In genomic region chr5:154190652-154191304, GRCh38 we compare ENCODE assay signal across 1 cellular context.
A peak's percentile ranks its signal among the peaks of the same experiment; 100 is the strongest.
TF ChIP-seq lines count a peak whose summit lies in the region.

A gene with protein sequence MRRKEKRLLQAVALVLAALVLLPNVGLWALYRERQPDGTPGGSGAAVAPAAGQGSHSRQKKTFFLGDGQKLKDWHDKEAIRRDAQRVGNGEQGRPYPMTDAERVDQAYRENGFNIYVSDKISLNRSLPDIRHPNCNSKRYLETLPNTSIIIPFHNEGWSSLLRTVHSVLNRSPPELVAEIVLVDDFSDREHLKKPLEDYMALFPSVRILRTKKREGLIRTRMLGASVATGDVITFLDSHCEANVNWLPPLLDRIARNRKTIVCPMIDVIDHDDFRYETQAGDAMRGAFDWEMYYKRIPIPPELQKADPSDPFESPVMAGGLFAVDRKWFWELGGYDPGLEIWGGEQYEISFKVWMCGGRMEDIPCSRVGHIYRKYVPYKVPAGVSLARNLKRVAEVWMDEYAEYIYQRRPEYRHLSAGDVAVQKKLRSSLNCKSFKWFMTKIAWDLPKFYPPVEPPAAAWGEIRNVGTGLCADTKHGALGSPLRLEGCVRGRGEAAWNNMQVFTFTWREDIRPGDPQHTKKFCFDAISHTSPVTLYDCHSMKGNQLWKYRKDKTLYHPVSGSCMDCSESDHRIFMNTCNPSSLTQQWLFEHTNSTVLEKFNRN (plus strand): TSS chr5:154190733. CDS start chr5:154190867, 134 bp downstream.

TF ChIP-seq in K562, 482 proteins besides CTCF, POLR2A, EP300 and RAD21 (continued from another document and continues in another):
- TF ChIP-seq, protein P1, sequence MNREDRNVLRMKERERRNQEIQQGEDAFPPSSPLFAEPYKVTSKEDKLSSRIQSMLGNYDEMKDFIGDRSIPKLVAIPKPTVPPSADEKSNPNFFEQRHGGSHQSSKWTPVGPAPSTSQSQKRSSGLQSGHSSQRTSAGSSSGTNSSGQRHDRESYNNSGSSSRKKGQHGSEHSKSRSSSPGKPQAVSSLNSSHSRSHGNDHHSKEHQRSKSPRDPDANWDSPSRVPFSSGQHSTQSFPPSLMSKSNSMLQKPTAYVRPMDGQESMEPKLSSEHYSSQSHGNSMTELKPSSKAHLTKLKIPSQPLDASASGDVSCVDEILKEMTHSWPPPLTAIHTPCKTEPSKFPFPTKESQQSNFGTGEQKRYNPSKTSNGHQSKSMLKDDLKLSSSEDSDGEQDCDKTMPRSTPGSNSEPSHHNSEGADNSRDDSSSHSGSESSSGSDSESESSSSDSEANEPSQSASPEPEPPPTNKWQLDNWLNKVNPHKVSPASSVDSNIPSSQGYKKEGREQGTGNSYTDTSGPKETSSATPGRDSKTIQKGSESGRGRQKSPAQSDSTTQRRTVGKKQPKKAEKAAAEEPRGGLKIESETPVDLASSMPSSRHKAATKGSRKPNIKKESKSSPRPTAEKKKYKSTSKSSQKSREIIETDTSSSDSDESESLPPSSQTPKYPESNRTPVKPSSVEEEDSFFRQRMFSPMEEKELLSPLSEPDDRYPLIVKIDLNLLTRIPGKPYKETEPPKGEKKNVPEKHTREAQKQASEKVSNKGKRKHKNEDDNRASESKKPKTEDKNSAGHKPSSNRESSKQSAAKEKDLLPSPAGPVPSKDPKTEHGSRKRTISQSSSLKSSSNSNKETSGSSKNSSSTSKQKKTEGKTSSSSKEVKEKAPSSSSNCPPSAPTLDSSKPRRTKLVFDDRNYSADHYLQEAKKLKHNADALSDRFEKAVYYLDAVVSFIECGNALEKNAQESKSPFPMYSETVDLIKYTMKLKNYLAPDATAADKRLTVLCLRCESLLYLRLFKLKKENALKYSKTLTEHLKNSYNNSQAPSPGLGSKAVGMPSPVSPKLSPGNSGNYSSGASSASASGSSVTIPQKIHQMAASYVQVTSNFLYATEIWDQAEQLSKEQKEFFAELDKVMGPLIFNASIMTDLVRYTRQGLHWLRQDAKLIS (CRISPR knock-in tag; IDR thresholded peaks at IDR 0.05): no peak
- no peak for TF ChIP-seq POLR3G (IDR thresholded peaks at IDR 0.05; ENCODE audit: extremely low read depth, insufficient read length, insufficient replicate concordance)
- no peak for TF ChIP-seq TRIM24 (IDR thresholded peaks at IDR 0.05)
- TF ChIP-seq HMBOX1 (IDR thresholded peaks at IDR 0.05): no peak
- no peak for TF ChIP-seq PHB2 (IDR thresholded peaks at IDR 0.05; ENCODE audit: low read depth)
- TF ChIP-seq, protein P2, sequence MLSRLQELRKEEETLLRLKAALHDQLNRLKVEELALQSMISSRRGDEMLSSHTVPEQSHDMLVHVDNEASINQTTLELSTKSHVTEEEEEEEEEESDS (CRISPR knock-in tag; IDR thresholded peaks at IDR 0.05): no peak
- TF ChIP-seq PYGO2 (tag; IDR thresholded peaks at IDR 0.05): no peak
- TF ChIP-seq ETV1 (tag; conservative IDR thresholded peaks at IDR 0.05; ENCODE audit: low read depth): no peak
- TF ChIP-seq ADNP (tag; IDR thresholded peaks at IDR 0.05): peak; percentile 89
- no peak for TF ChIP-seq ZNF175 (CRISPR knock-in tag; IDR thresholded peaks at IDR 0.05; ENCODE audit: low read depth)
- TF ChIP-seq, protein P3, sequence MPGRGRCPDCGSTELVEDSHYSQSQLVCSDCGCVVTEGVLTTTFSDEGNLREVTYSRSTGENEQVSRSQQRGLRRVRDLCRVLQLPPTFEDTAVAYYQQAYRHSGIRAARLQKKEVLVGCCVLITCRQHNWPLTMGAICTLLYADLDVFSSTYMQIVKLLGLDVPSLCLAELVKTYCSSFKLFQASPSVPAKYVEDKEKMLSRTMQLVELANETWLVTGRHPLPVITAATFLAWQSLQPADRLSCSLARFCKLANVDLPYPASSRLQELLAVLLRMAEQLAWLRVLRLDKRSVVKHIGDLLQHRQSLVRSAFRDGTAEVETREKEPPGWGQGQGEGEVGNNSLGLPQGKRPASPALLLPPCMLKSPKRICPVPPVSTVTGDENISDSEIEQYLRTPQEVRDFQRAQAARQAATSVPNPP (IDR thresholded peaks at IDR 0.05; ENCODE audit: borderline replicate concordance, insufficient read depth, insufficient read length): no peak
- TF ChIP-seq TCF15 (CRISPR knock-in tag; IDR thresholded peaks at IDR 0.05): no peak
- no peak for TF ChIP-seq FOXJ3 (CRISPR knock-in tag; IDR thresholded peaks at IDR 0.05)
- 0 out of 2 replicates have a peak, but pooled peaks have one; percentile 26 for TF ChIP-seq GMEB1 (CRISPR knock-in tag; IDR thresholded peaks at IDR 0.05)
- peak; percentile 93 for TF ChIP-seq TAF1 (IDR thresholded peaks at IDR 0.05; ENCODE audit: control insufficient read depth, extremely low read depth, insufficient read depth, low read length, severe bottlenecking)
- TF ChIP-seq HOXB6 (CRISPR knock-in tag; IDR thresholded peaks at IDR 0.05; ENCODE audit: borderline replicate concordance): no peak
- TF ChIP-seq E2F6 (IDR thresholded peaks at IDR 0.05; ENCODE audit: borderline replicate concordance in 1 of 2, extremely low read depth in 1 of 2, insufficient read depth in 1 of 2, insufficient read length in 1 of 2, low read depth in 1 of 2, low read length in 1 of 2, poor library complexity in 1 of 2, severe bottlenecking in 1 of 2): peak in 1 of 2 experiments; percentile 64
- TF ChIP-seq, protein P4, sequence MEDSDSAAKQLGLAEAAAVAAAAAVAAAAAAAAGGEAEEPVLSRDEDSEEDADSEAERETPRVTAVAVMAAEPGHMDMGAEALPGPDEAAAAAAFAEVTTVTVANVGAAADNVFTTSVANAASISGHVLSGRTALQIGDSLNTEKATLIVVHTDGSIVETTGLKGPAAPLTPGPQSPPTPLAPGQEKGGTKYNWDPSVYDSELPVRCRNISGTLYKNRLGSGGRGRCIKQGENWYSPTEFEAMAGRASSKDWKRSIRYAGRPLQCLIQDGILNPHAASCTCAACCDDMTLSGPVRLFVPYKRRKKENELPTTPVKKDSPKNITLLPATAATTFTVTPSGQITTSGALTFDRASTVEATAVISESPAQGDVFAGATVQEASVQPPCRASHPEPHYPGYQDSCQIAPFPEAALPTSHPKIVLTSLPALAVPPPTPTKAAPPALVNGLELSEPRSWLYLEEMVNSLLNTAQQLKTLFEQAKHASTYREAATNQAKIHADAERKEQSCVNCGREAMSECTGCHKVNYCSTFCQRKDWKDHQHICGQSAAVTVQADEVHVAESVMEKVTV (CRISPR knock-in tag; IDR thresholded peaks at IDR 0.05): no peak
- TF ChIP-seq NR2C2 (CRISPR knock-in tag; IDR thresholded peaks at IDR 0.05): no peak
- 0 out of 2 replicates have a peak, but pooled peaks have one; percentile 12 for TF ChIP-seq NR2C2 (tag; IDR thresholded peaks at IDR 0.05)
- no peak for TF ChIP-seq ETS2 (tag; IDR thresholded peaks at IDR 0.05; ENCODE audit: borderline replicate concordance, poor library complexity, severe bottlenecking)
- TF ChIP-seq ZNF764 (CRISPR knock-in tag; IDR thresholded peaks at IDR 0.05; ENCODE audit: low read depth): no peak
- no peak for TF ChIP-seq SMARCC2 (IDR thresholded peaks at IDR 0.05; ENCODE audit: low read depth)
- TF ChIP-seq, protein P5, sequence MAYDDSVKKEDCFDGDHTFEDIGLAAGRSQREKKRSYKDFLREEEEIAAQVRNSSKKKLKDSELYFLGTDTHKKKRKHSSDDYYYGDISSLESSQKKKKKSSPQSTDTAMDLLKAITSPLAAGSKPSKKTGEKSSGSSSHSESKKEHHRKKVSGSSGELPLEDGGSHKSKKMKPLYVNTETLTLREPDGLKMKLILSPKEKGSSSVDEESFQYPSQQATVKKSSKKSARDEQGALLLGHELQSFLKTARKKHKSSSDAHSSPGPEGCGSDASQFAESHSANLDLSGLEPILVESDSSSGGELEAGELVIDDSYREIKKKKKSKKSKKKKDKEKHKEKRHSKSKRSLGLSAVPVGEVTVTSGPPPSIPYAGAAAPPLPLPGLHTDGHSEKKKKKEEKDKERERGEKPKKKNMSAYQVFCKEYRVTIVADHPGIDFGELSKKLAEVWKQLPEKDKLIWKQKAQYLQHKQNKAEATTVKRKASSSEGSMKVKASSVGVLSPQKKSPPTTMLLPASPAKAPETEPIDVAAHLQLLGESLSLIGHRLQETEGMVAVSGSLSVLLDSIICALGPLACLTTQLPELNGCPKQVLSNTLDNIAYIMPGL (CRISPR knock-in tag; IDR thresholded peaks at IDR 0.05): no peak
- TF ChIP-seq CSDE1 (IDR thresholded peaks at IDR 0.05): no peak
- TF ChIP-seq RHOXF2B (CRISPR knock-in tag; conservative IDR thresholded peaks at IDR 0.05): no peak
- no peak for TF ChIP-seq ZC3H8 (IDR thresholded peaks at IDR 0.05)
- TF ChIP-seq NUFIP1 (IDR thresholded peaks at IDR 0.05; ENCODE audit: partially characterized antibody): no peak
- no peak for TF ChIP-seq NR1H2 (CRISPR knock-in tag; IDR thresholded peaks at IDR 0.05)
- no peak; the same call in 1 of the 2 replicates for TF ChIP-seq CBX1 (IDR thresholded peaks at IDR 0.05; ENCODE audit: low read depth)
- no peak for TF ChIP-seq ZNF12 (CRISPR knock-in tag; IDR thresholded peaks at IDR 0.05)
- TF ChIP-seq, protein P6, sequence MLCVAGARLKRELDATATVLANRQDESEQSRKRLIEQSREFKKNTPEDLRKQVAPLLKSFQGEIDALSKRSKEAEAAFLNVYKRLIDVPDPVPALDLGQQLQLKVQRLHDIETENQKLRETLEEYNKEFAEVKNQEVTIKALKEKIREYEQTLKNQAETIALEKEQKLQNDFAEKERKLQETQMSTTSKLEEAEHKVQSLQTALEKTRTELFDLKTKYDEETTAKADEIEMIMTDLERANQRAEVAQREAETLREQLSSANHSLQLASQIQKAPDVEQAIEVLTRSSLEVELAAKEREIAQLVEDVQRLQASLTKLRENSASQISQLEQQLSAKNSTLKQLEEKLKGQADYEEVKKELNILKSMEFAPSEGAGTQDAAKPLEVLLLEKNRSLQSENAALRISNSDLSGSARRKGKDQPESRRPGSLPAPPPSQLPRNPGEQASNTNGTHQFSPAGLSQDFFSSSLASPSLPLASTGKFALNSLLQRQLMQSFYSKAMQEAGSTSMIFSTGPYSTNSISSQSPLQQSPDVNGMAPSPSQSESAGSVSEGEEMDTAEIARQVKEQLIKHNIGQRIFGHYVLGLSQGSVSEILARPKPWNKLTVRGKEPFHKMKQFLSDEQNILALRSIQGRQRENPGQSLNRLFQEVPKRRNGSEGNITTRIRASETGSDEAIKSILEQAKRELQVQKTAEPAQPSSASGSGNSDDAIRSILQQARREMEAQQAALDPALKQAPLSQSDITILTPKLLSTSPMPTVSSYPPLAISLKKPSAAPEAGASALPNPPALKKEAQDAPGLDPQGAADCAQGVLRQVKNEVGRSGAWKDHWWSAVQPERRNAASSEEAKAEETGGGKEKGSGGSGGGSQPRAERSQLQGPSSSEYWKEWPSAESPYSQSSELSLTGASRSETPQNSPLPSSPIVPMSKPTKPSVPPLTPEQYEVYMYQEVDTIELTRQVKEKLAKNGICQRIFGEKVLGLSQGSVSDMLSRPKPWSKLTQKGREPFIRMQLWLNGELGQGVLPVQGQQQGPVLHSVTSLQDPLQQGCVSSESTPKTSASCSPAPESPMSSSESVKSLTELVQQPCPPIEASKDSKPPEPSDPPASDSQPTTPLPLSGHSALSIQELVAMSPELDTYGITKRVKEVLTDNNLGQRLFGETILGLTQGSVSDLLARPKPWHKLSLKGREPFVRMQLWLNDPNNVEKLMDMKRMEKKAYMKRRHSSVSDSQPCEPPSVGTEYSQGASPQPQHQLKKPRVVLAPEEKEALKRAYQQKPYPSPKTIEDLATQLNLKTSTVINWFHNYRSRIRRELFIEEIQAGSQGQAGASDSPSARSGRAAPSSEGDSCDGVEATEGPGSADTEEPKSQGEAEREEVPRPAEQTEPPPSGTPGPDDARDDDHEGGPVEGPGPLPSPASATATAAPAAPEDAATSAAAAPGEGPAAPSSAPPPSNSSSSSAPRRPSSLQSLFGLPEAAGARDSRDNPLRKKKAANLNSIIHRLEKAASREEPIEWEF (CRISPR knock-in tag; IDR thresholded peaks at IDR 0.05): no peak
- no peak for TF ChIP-seq PBX2 (CRISPR knock-in tag; IDR thresholded peaks at IDR 0.05; ENCODE audit: low read depth)
- no peak for TF ChIP-seq PBX2 (tag; conservative IDR thresholded peaks at IDR 0.05; ENCODE audit: low read depth)
- TF ChIP-seq SMARCE1 (IDR thresholded peaks at IDR 0.05): 0 out of 2 replicates have a peak, but pooled peaks have one; percentile 20
